ENCODE assay signal across 8 cellular contexts in genomic region chr13:30802501-30802900, GRCh38.
A peak's percentile ranks its signal among the peaks of the same experiment; 100 is the strongest.
DNase-seq lines count a peak whose midpoint lies in the region; ATAC-seq and TF ChIP-seq lines count a peak whose summit lies in the region.

No MANE protein-coding gene starts in this region.

- H3K4me3 ChIP-seq in OCI-LY3 (ENCODE audit: low read length) (peak overlapping the region; percentile 68), lower lobe of right lung (peak overlapping the region; percentile 52)

- H3K4me1 ChIP-seq in OCI-LY3 (ENCODE audit: low read length): peaks cover 16% of the 10 kb centered on the region
- H3K4me1 ChIP-seq in lower lobe of right lung: peaks cover 23% of the 10 kb centered on the region

- peak overlapping the region; percentile 66 for H3K4me3 Mint-ChIP-seq in natural killer cell
- no peak overlapping the region for H3K4me3 Mint-ChIP-seq in natural killer cell treated with Interleukin-12 subunit alpha and Interleukin-12 subunit beta and Interleukin-15 and Interleukin-18, amount 100 ng/mL, for 72 hours

- peak overlapping the region in 1 of 2 donors; percentile 81 for H3K27ac Mint-ChIP-seq in natural killer cell
- no peak overlapping the region for H3K27ac Mint-ChIP-seq in natural killer cell treated with Interleukin-12 subunit alpha and Interleukin-12 subunit beta and Interleukin-15 and Interleukin-18, amount 100 ng/mL, for 72 hours

- H3K27me3 ChIP-seq in OCI-LY3 (ENCODE audit: low read depth, low read length) (peaks cover 7% of the 10 kb centered on the region), lower lobe of right lung (ENCODE audit: low read depth) (no peaks in the 10 kb centered on the region)

- H3K9me3 ChIP-seq in OCI-LY3 (ENCODE audit: insufficient read depth, low read length): no peaks in the 10 kb centered on the region
- H3K9me3 ChIP-seq in lower lobe of right lung: no peaks in the 10 kb centered on the region

- peak overlapping the region; percentile 72 for H3K4me2 ChIP-seq in OCI-LY3 (ENCODE audit: low read length)

- DNase-seq in natural killer cell (no peak), lower lobe of right lung (no peak), kidney tubule cell (ENCODE audit: low spot score) (no peak), DMS79 (lab: John Stamatoyannopoulos, UW) (no peak), retina (no peak), GM03348 (ENCODE audit: low spot score) (no peak)
- no peak for DNase-seq in natural killer cell treated with Interleukin-12 subunit alpha and Interleukin-12 subunit beta and Interleukin-15 and Interleukin-18, amount 100 ng/mL, for 72 hours (ENCODE audit: low spot score)

- no peaks in the 10 kb centered on the region for H3K79me2 ChIP-seq in OCI-LY3 (ENCODE audit: low read length)

- H3K36me3 ChIP-seq in OCI-LY3 (replicated peaks; ENCODE audit: low read depth, low read length) (no peaks in the 10 kb centered on the region), lower lobe of right lung (no peaks in the 10 kb centered on the region)

- H3K27me3 Mint-ChIP-seq in natural killer cell (ENCODE audit: low read depth in 2 of 2): no peaks in the 10 kb centered on the region
- peaks cover 0 to 5% of the 10 kb centered on the region in 2 donors for H3K27me3 Mint-ChIP-seq in natural killer cell treated with Interleukin-12 subunit alpha and Interleukin-12 subunit beta and Interleukin-15 and Interleukin-18, amount 100 ng/mL, for 72 hours

- TF ChIP-seq CTCF in natural killer cell (IDR thresholded peaks at IDR 0.05) (no peak), OCI-LY3 (IDR thresholded peaks at IDR 0.05; ENCODE audit: low read depth, low read length) (no peak), lower lobe of right lung (IDR thresholded peaks at IDR 0.05) (no peak)

- H3K27ac ChIP-seq in OCI-LY3 (ENCODE audit: low read length) (no peak overlapping the region), lower lobe of right lung (no peak overlapping the region)

- ATAC-seq in natural killer cell (peak in 2 of 3 donors; percentile 24 to 25), lower lobe of right lung (peak in 1 of 2 donors; percentile 22)
- no peak for ATAC-seq in natural killer cell treated with Interleukin-12 subunit alpha and Interleukin-12 subunit beta and Interleukin-15 and Interleukin-18, amount 100 ng/mL, for 72 hours

- H3K4me1 Mint-ChIP-seq in natural killer cell: peaks cover 14% of the 10 kb centered on the region in 2 donors
- peaks cover 7 to 16% of the 10 kb centered on the region in 2 donors for H3K4me1 Mint-ChIP-seq in natural killer cell treated with Interleukin-12 subunit alpha and Interleukin-12 subunit beta and Interleukin-15 and Interleukin-18, amount 100 ng/mL, for 72 hours (ENCODE audit: low read depth in 2 of 2)

- no peaks in the 10 kb centered on the region for H3K9me3 Mint-ChIP-seq in natural killer cell
- no peaks in the 10 kb centered on the region for H3K9me3 Mint-ChIP-seq in natural killer cell treated with Interleukin-12 subunit alpha and Interleukin-12 subunit beta and Interleukin-15 and Interleukin-18, amount 100 ng/mL, for 72 hours

- peak overlapping the region; percentile 91 for H2AFZ ChIP-seq in OCI-LY3 (ENCODE audit: low read depth, low read length)

- no peaks in the 10 kb centered on the region for H3K36me3 Mint-ChIP-seq in natural killer cell
- no peaks in the 10 kb centered on the region for H3K36me3 Mint-ChIP-seq in natural killer cell treated with Interleukin-12 subunit alpha and Interleukin-12 subunit beta and Interleukin-15 and Interleukin-18, amount 100 ng/mL, for 72 hours

- H4K20me1 ChIP-seq in OCI-LY3 (ENCODE audit: insufficient read depth, low read length): no peaks in the 10 kb centered on the region

- peak overlapping the region; percentile 41; the same call in 1 of the 2 replicates for H3K9ac ChIP-seq in OCI-LY3 (ENCODE audit: low read length)

- intact Hi-C loops in natural killer cell (cut with micrococcal nuclease) (loop anchor here (2.0 to 5.0 kb wide), 5 partner anchors 58 to 670 kb away; partner anchors contain the start of gene USPL1), lower lobe of right lung (cut with DNase I) (no loop called here)

Comparison
In these comparisons a context has a peak if more than half of its experiments do, and no peak if none do; other contexts are left out.
1. ATAC-seq: peak in natural killer cell (2 of 3); none in natural killer cell treated with Interleukin-12 subunit alpha and Interleukin-12 subunit beta and Interleukin-15 and Interleukin-18, amount 100 ng/mL, for 72 hours (0 of 2).